ENCODE assay signal across 28 cellular contexts in genomic region chr22:47110817-47111443, GRCh38.
DNase-seq lines count a peak whose midpoint lies in the region; ATAC-seq and TF ChIP-seq lines count a peak whose summit lies in the region.
"Had no signal": no experiment of that assay in that cellular context is flagged by ENCODE, and none has a peak within 500 bp of the region (broad histone marks: within the 10 kb centered on the region; RNA-seq: fewer than 3 reads in every experiment).

No MANE protein-coding gene starts in this region.

- H3K4me1 Mint-ChIP-seq in endodermal cell: peaks cover 9% of the 10 kb centered on the region
- peaks cover 9% of the 10 kb centered on the region for H3K4me1 Mint-ChIP-seq in activated naive CD4-positive, alpha-beta T cell treated with anti-CD3 and anti-CD28 coated beads for 36 hours (ENCODE audit: low read depth)

- in situ Hi-C loops in KBM-7 (cut with MboI; ENCODE audit: low pct_unique_long_range_greater_than_20kb, low sequenced_read_pairs): no loop called here

- intact Hi-C loops in uterus (cut with DNase I; ENCODE audit: low total_unique reads): no loop called here
- intact Hi-C loops in activated naive CD4-positive, alpha-beta T cell treated with anti-CD3 and anti-CD28 coated beads for 36 hours (cut with micrococcal nuclease): no loop called here

- CTCF ChIA-PET in activated naive CD4-positive, alpha-beta T cell treated with anti-CD3 and anti-CD28 coated beads for 36 hours (lab: Charles Lee): no interaction called here

- TF ChIP-seq CTCF in endodermal cell (conservative IDR thresholded peaks at IDR 0.05) (no peak), uterus (IDR thresholded peaks at IDR 0.05) (no peak), gastroesophageal sphincter (IDR thresholded peaks at IDR 0.05) (no peak)

- TF ChIP-seq EP300 in gastroesophageal sphincter (IDR thresholded peaks at IDR 0.05): no peak

- H3K27me3 ChIP-seq in endodermal cell (ENCODE audit: control insufficient read depth, insufficient read depth, low read length, poor library complexity, severe bottlenecking): no peaks in the 10 kb centered on the region
- H3K27me3 ChIP-seq in uterus: no peaks in the 10 kb centered on the region
- H3K27me3 ChIP-seq in gastroesophageal sphincter: no peaks in the 10 kb centered on the region
- H3K27me3 ChIP-seq: body of pancreas, esophagus squamous epithelium, spleen had no signal

- peak overlapping the region; percentile 44 for H3K27ac ChIP-seq in endodermal cell (ENCODE audit: low read depth, low read length)
- H3K27ac ChIP-seq in uterus: peak overlapping the region; percentile 83
- no peak overlapping the region for H3K27ac ChIP-seq in gastroesophageal sphincter
- H3K27ac ChIP-seq: body of pancreas, spleen, VCaP had no signal

- H3K36me3 ChIP-seq in endodermal cell (ENCODE audit: control insufficient read depth, insufficient read depth, low read length): no peaks in the 10 kb centered on the region
- H3K36me3 ChIP-seq in uterus: no peaks in the 10 kb centered on the region
- H3K36me3 ChIP-seq in gastroesophageal sphincter: peaks cover 0 to 25% of the 10 kb centered on the region in 2 donors

- TF ChIP-seq POLR2A in uterus (IDR thresholded peaks at IDR 0.05) (no peak), gastroesophageal sphincter (IDR thresholded peaks at IDR 0.05) (no peak)

- ATAC-seq in gastroesophageal sphincter: no peak
- ATAC-seq: body of pancreas; naive thymus-derived CD4-positive, alpha-beta T cell; stimulated activated memory B cell treated with anti-CD40 and anti-IgM and Interleukin-4, amounts not matched to agents 10 μg/mL and 1 μg/mL and 100 μg/mL, for 72 hours had no signal

- H3K4me1 ChIP-seq in endodermal cell (ENCODE audit: control insufficient read depth, insufficient read depth, low read length) (no peaks in the 10 kb centered on the region), uterus (no peaks in the 10 kb centered on the region), gastroesophageal sphincter (no peaks in the 10 kb centered on the region)
- H3K4me1 ChIP-seq: spleen had no signal

- WGBS in endodermal cell (ENCODE audit: insufficient coverage in 1 of 2, insufficient read length in 1 of 2), 2 experiments: 95 to 96% methylated on average over 14 to 18 of the region's 18 CpGs
- WGBS in gastroesophageal sphincter (ENCODE audit: low coverage in 1 of 2), 2 donors: 80 to 95% methylated on average over 10 to 12 of the region's 18 CpGs

- H3K9me3 ChIP-seq in endodermal cell (ENCODE audit: control insufficient read depth, low read length): no peaks in the 10 kb centered on the region
- no peaks in the 10 kb centered on the region for H3K9me3 ChIP-seq in uterus
- no peaks in the 10 kb centered on the region for H3K9me3 ChIP-seq in gastroesophageal sphincter
- H3K9me3 ChIP-seq: body of pancreas, esophagus squamous epithelium, SK-N-SH, spleen had no signal

- peak; percentile 2 for DNase-seq in NCI-H226
- DNase-seq in endodermal cell: no peak
- peak; percentile 82 for DNase-seq in mesenteric fat pad (ENCODE audit: low spot score)
- DNase-seq in uterus: peak; percentile 68 to 81
- no peak for DNase-seq in KBM-7
- no peak for DNase-seq in activated naive CD4-positive, alpha-beta T cell treated with anti-CD3 and anti-CD28 coated beads for 36 hours
- DNase-seq: activated CD4-positive, alpha-beta T cell treated with anti-CD3 and anti-CD28 coated beads, Interleukin-2, amount 10 ng/mL, durations not matched to agents 24 days and 14 days; body of pancreas; esophagus squamous epithelium; HFFc6; kidney glomerular epithelial cell; naive thymus-derived CD4-positive, alpha-beta T cell; NCI-H1105; NCI-H2029 treated with DMSO at 0.1 percent for 48 hours; NCI-H345; NCI-H748 treated with DMSO at 0.1 percent for 48 hours; RPMI8226; SK-N-SH; spleen; stimulated activated CD4-positive, alpha-beta T cell treated with anti-CD3 and anti-CD28 coated beads, Interleukin-4, amount 100 ng/mL, for 1 hour; T-helper 2 cell had no signal

- peaks cover 11% of the 10 kb centered on the region for H3K36me3 Mint-ChIP-seq in endodermal cell (ENCODE audit: low read depth)
- peaks cover 5% of the 10 kb centered on the region for H3K36me3 Mint-ChIP-seq in activated naive CD4-positive, alpha-beta T cell treated with anti-CD3 and anti-CD28 coated beads for 36 hours (ENCODE audit: low read depth)

- no peaks in the 10 kb centered on the region for H3K9me3 Mint-ChIP-seq in endodermal cell
- H3K9me3 Mint-ChIP-seq in activated naive CD4-positive, alpha-beta T cell treated with anti-CD3 and anti-CD28 coated beads for 36 hours: no peaks in the 10 kb centered on the region
- H3K9me3 Mint-ChIP-seq: activated CD4-positive, alpha-beta T cell treated with anti-CD3 and anti-CD28 coated beads, Interleukin-2, amount 10 ng/mL, durations not matched to agents 24 days and 14 days; activated T-helper 1 cell treated with anti-CD3 and anti-CD28 coated beads, Interleukin-12 subunit alpha, Interleukin-12 subunit beta, Interleukin-2, Interleukin-4 antibody, amounts not matched to agents 30 ng/mL and 10 ng/mL and 1 ng/mL, durations not matched to agents 14 hours and 24 hours and 36 hours; HFFc6; memory B cell; stimulated activated memory B cell treated with anti-CD40 and anti-IgM and Interleukin-4, amounts not matched to agents 10 μg/mL and 1 μg/mL and 100 μg/mL, for 72 hours had no signal

- no peak overlapping the region for H3K4me3 Mint-ChIP-seq in endodermal cell
- no peak overlapping the region for H3K4me3 Mint-ChIP-seq in activated naive CD4-positive, alpha-beta T cell treated with anti-CD3 and anti-CD28 coated beads for 36 hours
- H3K4me3 Mint-ChIP-seq: activated CD4-positive, alpha-beta T cell treated with anti-CD3 and anti-CD28 coated beads, Interleukin-2, amount 10 ng/mL, durations not matched to agents 24 days and 14 days; activated naive CD8-positive, alpha-beta T cell; activated T-helper 1 cell treated with anti-CD3 and anti-CD28 coated beads, Interleukin-12 subunit alpha, Interleukin-12 subunit beta, Interleukin-2, Interleukin-4 antibody, amounts not matched to agents 30 ng/mL and 10 ng/mL and 1 ng/mL, durations not matched to agents 14 hours and 24 hours and 36 hours; HFFc6; IgD-negative memory B cell; memory B cell; naive thymus-derived CD4-positive, alpha-beta T cell; stimulated activated memory B cell treated with anti-CD40 and anti-IgM and Interleukin-4, amounts not matched to agents 10 μg/mL and 1 μg/mL and 100 μg/mL, for 72 hours had no signal

- H3K4me3 ChIP-seq in endodermal cell (ENCODE audit: low read length) (no peak overlapping the region), uterus (no peak overlapping the region), gastroesophageal sphincter (no peak overlapping the region)
- H3K4me3 ChIP-seq: body of pancreas, esophagus squamous epithelium, spleen had no signal

- no peak overlapping the region for H3K9ac ChIP-seq in endodermal cell (ENCODE audit: extremely low read depth, low read length, poor library complexity, severe bottlenecking)
- H3K9ac ChIP-seq: SK-N-SH had no signal

- H3K27ac Mint-ChIP-seq in endodermal cell: peak overlapping the region; percentile 6
- no peak overlapping the region for H3K27ac Mint-ChIP-seq in activated naive CD4-positive, alpha-beta T cell treated with anti-CD3 and anti-CD28 coated beads for 36 hours
- H3K27ac Mint-ChIP-seq: activated CD4-positive, alpha-beta T cell treated with anti-CD3 and anti-CD28 coated beads, Interleukin-2, amount 10 ng/mL, durations not matched to agents 24 days and 14 days; activated naive CD8-positive, alpha-beta T cell; activated T-helper 1 cell treated with anti-CD3 and anti-CD28 coated beads, Interleukin-12 subunit alpha, Interleukin-12 subunit beta, Interleukin-2, Interleukin-4 antibody, amounts not matched to agents 30 ng/mL and 10 ng/mL and 1 ng/mL, durations not matched to agents 14 hours and 24 hours and 36 hours; HFFc6; IgD-negative memory B cell; memory B cell; stimulated activated memory B cell treated with anti-CD40 and anti-IgM and Interleukin-4, amounts not matched to agents 10 μg/mL and 1 μg/mL and 100 μg/mL, for 72 hours had no signal

- no peaks in the 10 kb centered on the region for H3K27me3 Mint-ChIP-seq in endodermal cell (ENCODE audit: insufficient read depth)
- H3K27me3 Mint-ChIP-seq in activated naive CD4-positive, alpha-beta T cell treated with anti-CD3 and anti-CD28 coated beads for 36 hours (ENCODE audit: low read depth): no peaks in the 10 kb centered on the region
- H3K27me3 Mint-ChIP-seq: activated CD4-positive, alpha-beta T cell treated with anti-CD3 and anti-CD28 coated beads, Interleukin-2, amount 10 ng/mL, durations not matched to agents 24 days and 14 days; activated naive CD8-positive, alpha-beta T cell; IgD-negative memory B cell; memory B cell; naive thymus-derived CD4-positive, alpha-beta T cell; stimulated activated memory B cell treated with anti-CD40 and anti-IgM and Interleukin-4, amounts not matched to agents 10 μg/mL and 1 μg/mL and 100 μg/mL, for 72 hours had no signal

Comparison
In these comparisons a context has a peak if more than half of its experiments do, and no peak if none do; other contexts are left out.
1. DNase-seq: peak in NCI-H226 (single experiment), mesenteric fat pad (single experiment) and uterus (2 of 2); none in endodermal cell (single experiment), KBM-7 (single experiment) and activated naive CD4-positive, alpha-beta T cell treated with anti-CD3 and anti-CD28 coated beads for 36 hours (single experiment).
2. H3K27ac ChIP-seq: peak in endodermal cell (single experiment) and uterus (2 of 2); none in gastroesophageal sphincter (0 of 4).